ENCODE assay signal across 8 cellular contexts in the genomic region with DNA sequence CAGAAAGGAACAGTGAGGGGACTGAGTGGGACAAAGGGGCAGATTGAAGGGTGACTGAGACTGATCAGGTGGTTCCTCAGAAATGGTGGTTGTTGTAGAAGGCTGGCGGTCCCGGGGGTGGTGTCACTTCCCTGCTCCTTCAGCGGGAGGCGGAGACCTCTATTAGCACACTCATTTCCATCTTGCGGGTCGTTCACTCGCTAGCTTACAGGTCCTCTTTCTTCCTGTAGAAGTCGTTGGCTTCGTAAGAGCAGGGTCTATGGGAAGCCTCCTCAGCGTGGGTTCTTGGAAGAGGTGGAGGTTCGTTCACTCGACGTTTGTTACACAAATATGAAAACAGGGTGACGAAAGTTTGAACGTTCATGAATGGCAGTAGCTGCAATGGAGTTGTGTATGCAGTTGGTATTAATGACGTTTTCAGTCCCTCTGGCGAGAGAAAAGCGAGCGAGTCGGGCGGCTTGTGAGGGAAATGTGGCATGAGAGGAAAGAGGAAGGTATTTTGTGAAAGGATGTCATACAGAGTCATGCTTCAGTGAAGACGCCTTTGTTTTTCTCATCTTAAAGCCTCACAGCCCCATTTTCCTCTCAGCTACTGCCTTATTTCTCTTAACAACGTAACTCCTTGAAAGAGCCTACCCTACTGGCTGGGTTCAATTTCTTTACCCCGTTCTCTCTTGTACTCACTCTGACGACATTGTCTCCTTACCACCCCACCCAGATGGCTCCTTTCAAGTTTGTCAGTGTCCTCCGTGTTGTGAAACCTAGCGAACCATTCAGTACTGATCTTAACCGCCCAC. TPM values are rescaled to one million over a fixed set of nuclear protein-coding genes. Genes with fewer than 3 reads are reported as not detected.
DNase-seq lines count a peak whose midpoint lies in the region; ATAC-seq and TF ChIP-seq lines count a peak whose summit lies in the region.

No MANE protein-coding gene starts in this region.

- H3K4me3 Mint-ChIP-seq in HFFc6 (peak overlapping the region; percentile 97), chondrocyte (ENCODE audit: unreplicated experiment) (peak overlapping the region; percentile 83)

- H3K4me1 Mint-ChIP-seq in HFFc6 (ENCODE audit: low read depth) (peaks cover 21% of the 10 kb centered on the region; the same call in 1 of the 2 replicates), chondrocyte (ENCODE audit: low read depth) (peaks cover 9% of the 10 kb centered on the region)

- H3K9ac ChIP-seq in liver (ENCODE audit: low read depth in 1 of 2, low read length in 2 of 2): peak overlapping the region in 1 of 2 donors; percentile 52

- DNase-seq in HFFc6 (no peak), NCI-H128 (lab: John Stamatoyannopoulos, UW; ENCODE audit: unreplicated experiment) (peak; percentile 8), chondrocyte (ENCODE audit: low spot score) (no peak)
- DNase-seq in stimulated activated CD8-positive, alpha-beta memory T cell treated with anti-CD3 and anti-CD28 coated beads, Interleukin-15, amount 100 ng/mL, for 4 hours (ENCODE audit: low read depth in 2 of 2): peak; percentile 7 to 8
- DNase-seq in NK-92 treated with Interleukin-12 subunit alpha and Interleukin-12 subunit beta, amount 100 ng/mL, for 24 hours (lab: John Stamatoyannopoulos, UW): no peak

- H3K4me3 ChIP-seq in liver (ENCODE audit: low read depth in 1 of 3, low read length in 3 of 3): peak overlapping the region; percentile 53 to 79 (median 67)

- peaks cover 6% of the 10 kb centered on the region for H3K36me3 Mint-ChIP-seq in HFFc6 (ENCODE audit: low read depth)
- H3K36me3 Mint-ChIP-seq in chondrocyte (ENCODE audit: low read depth): peaks cover 5% of the 10 kb centered on the region

- TF ChIP-seq CTCF in HFFc6 (IDR thresholded peaks at IDR 0.05): no peak
- TF ChIP-seq CTCF in VCaP (conservative IDR thresholded peaks at IDR 0.05): no peak
- no peak for TF ChIP-seq CTCF in chondrocyte (IDR thresholded peaks at IDR 0.05)
- no peak for TF ChIP-seq CTCF in liver (IDR thresholded peaks at IDR 0.05; ENCODE audit: low read depth, low read length, missing input control)

- no peaks in the 10 kb centered on the region for H3K36me3 ChIP-seq in liver (ENCODE audit: control insufficient read depth in 4 of 4, insufficient read depth in 3 of 4, low read depth in 1 of 4, low read length in 3 of 4)

- H3K27me3 Mint-ChIP-seq in HFFc6 (ENCODE audit: insufficient read depth) (peaks cover 2% of the 10 kb centered on the region), chondrocyte (ENCODE audit: low read depth) (no peaks in the 10 kb centered on the region)

- H3K27ac ChIP-seq in VCaP: peak overlapping the region; percentile 81
- peak overlapping the region; percentile 81 to 88 for H3K27ac ChIP-seq in liver (ENCODE audit: low read depth in 1 of 2, low read length in 2 of 2)

- peaks cover 0 to 9% (median 0%) of the 10 kb centered on the region in 4 donors for H3K4me1 ChIP-seq in liver (ENCODE audit: control insufficient read depth in 4 of 4, insufficient read depth in 4 of 4, low read length in 3 of 4)

- H3K27ac Mint-ChIP-seq in HFFc6: peak overlapping the region; percentile 91
- peak overlapping the region; percentile 98 for H3K27ac Mint-ChIP-seq in chondrocyte (ENCODE audit: unreplicated experiment)

- peak; percentile 35 for ATAC-seq in GM18498 (IDR thresholded peaks at IDR 0.05; ENCODE audit: unreplicated experiment)

- H3K9me3 ChIP-seq in liver (ENCODE audit: control insufficient read depth in 4 of 4, low read length in 3 of 4): no peaks in the 10 kb centered on the region

- H3K9me3 Mint-ChIP-seq in HFFc6: peaks cover 15% of the 10 kb centered on the region
- H3K9me3 Mint-ChIP-seq in chondrocyte (ENCODE audit: low read depth): peaks cover 6% of the 10 kb centered on the region

- TF ChIP-seq RAD21 in liver (IDR thresholded peaks at IDR 0.05): peak in 1 of 2 donors; percentile 16

- no peaks in the 10 kb centered on the region for H3K27me3 ChIP-seq in liver (ENCODE audit: control insufficient read depth in 4 of 4, insufficient read depth in 4 of 4, low read length in 3 of 4)

- WGBS in liver: 16% methylated on average over 28 of the region's 28 CpGs

TF ChIP-seq in liver, 16 proteins besides CTCF, POLR2A, EP300 and RAD21:
- peak; percentile 83 for TF ChIP-seq YY1 (IDR thresholded peaks at IDR 0.05)
- TF ChIP-seq, protein P1, sequence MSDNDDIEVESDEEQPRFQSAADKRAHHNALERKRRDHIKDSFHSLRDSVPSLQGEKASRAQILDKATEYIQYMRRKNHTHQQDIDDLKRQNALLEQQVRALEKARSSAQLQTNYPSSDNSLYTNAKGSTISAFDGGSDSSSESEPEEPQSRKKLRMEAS (IDR thresholded peaks at IDR 0.05): no peak
- TF ChIP-seq TAF1 (conservative IDR thresholded peaks at IDR 0.05): peak; percentile 50
- TF ChIP-seq REST (IDR thresholded peaks at IDR 0.05): peak; percentile 12

RNA-seq across cellular contexts. Expression of gene EFCAB13, which starts 0.7 kb away (rescaled TPM):
- total RNA-seq in HFFc6 (2021; fragmentation: NEBNext Ultra II Directional; extraction: Animal tissue kit (Norgen Biotek cat#: 25700)): 1 to 10 TPM in 4 of 6 experiments, under 1 TPM in 2; 0.59 to 1.8 (median 1.2) TPM
- total RNA-seq in chondrocyte (1.5 to 3.2 TPM (median 2.5 TPM) in 3 replicates), liver (1 to 10 TPM; 2.0 to 2.6 TPM)
- 1 to 10 TPM in 1 of 2 donors, under 1 TPM in 1; 0.80 to 2.9 TPM for polyA plus RNA-seq in liver

Comparison
In these comparisons a context has a peak if more than half of its experiments do, and no peak if none do; other contexts are left out.
1. DNase-seq: peak in NCI-H128 (single experiment) and stimulated activated CD8-positive, alpha-beta memory T cell treated with anti-CD3 and anti-CD28 coated beads, Interleukin-15, amount 100 ng/mL, for 4 hours (2 of 2); none in HFFc6 (single experiment), chondrocyte (single experiment) and NK-92 treated with Interleukin-12 subunit alpha and Interleukin-12 subunit beta, amount 100 ng/mL, for 24 hours (single experiment).